ENCODE assay signal across 25 cellular contexts in genomic region chr2:195356026-195356425, GRCh38.
"Had no signal": no experiment of that assay in that cellular context is flagged by ENCODE, and none has a peak within 500 bp of the region (broad histone marks: within the 10 kb centered on the region; RNA-seq: fewer than 3 reads in every experiment).

No MANE protein-coding gene starts in this region.

- H3K9ac ChIP-seq: neural progenitor cell had no signal

- DNase-seq: dorsolateral prefrontal cortex; effector CD4-positive, alpha-beta T cell; foreskin melanocyte; glutamatergic neuron; heart right ventricle; hypothalamus; left cardiac atrium; left lung; mesenchymal stem cell; midbrain; naive thymus-derived CD4-positive, alpha-beta T cell; nucleus accumbens; stimulated activated CD4-positive, alpha-beta T cell treated with anti-CD3 and anti-CD28 coated beads, Interleukin-12 subunit alpha, Interleukin-12 subunit beta, amount 100 ng/mL, for 4 hours; stimulated activated CD4-positive, alpha-beta T cell treated with anti-CD3 and anti-CD28 coated beads, Interleukin-1b, Interleukin-23, amount 100 ng/mL, for 48 hours; stimulated activated CD4-positive, alpha-beta T cell treated with anti-CD3 and anti-CD28 coated beads, Interleukin-4, amount 100 ng/mL, for 1 hour; stimulated activated CD8-positive, alpha-beta memory T cell treated with anti-CD3 and anti-CD28 coated beads, Interleukin-4, amount 100 ng/mL, for 48 hours; stimulated activated naive CD4-positive, alpha-beta T cell; stimulated activated naive CD8-positive, alpha-beta T cell treated with anti-CD3 and anti-CD28 coated beads, Interleukin-15, amount 100 ng/mL, for 72 hours; thyroid gland had no signal

- H3K4me1 ChIP-seq: heart right ventricle, left lung, neural progenitor cell, prostate gland, right atrium auricular region, vagina had no signal

- H3K27me3 ChIP-seq: dorsolateral prefrontal cortex, heart right ventricle, left lung, neural progenitor cell, right atrium auricular region, thyroid gland, vagina had no signal

- H2AFZ ChIP-seq: neural progenitor cell had no signal

- H3K27ac ChIP-seq: dorsolateral prefrontal cortex, heart right ventricle, left lung, neural progenitor cell, prostate gland, right atrium auricular region, thyroid gland, vagina had no signal

- ATAC-seq: heart right ventricle; left cardiac atrium; left lung; naive thymus-derived CD4-positive, alpha-beta T cell; sciatic nerve; stimulated activated naive CD8-positive, alpha-beta T cell treated with anti-CD3 and anti-CD28 coated beads, Interleukin-15, amount 100 ng/mL, for 72 hours had no signal

- H3K36me3 ChIP-seq: heart right ventricle, left lung, neural progenitor cell, prostate gland, right atrium auricular region, thyroid gland, vagina had no signal

- H3K4me2 ChIP-seq: neural progenitor cell, smooth muscle cell had no signal

- H3K4me3 ChIP-seq: dorsolateral prefrontal cortex, heart right ventricle, left lung, neural progenitor cell, prostate gland, right atrium auricular region, smooth muscle cell, thyroid gland, vagina had no signal

- H3K9me3 ChIP-seq: prostate gland, thyroid gland, vagina had no signal
